Comparison of ENCODE assay signal across 24 cellular contexts in the genomic region with DNA sequence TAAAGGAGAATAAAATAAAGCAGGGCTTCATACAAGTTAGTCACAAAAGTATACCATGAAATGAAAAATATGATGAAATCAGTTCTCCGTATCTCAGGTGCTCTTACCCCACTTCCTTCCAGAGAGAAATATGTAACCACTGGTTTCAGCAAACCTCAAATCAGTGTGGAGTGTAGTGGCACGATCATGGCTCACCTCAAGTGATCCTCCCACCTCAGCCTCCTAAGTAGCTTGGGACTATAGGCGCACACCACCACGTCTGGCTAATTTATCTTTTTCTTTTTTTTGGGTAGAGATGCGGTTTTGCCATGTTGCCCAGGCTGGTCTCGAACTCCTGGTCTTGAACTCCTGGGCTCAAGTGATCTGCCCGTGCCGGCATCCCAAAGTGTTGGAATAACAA. TPM values are rescaled to one million over a fixed set of nuclear protein-coding genes. Genes with fewer than 3 reads are reported as not detected.
DNase-seq lines count a peak whose midpoint lies in the region; ATAC-seq and TF ChIP-seq lines count a peak whose summit lies in the region.
"Had no signal": no experiment of that assay in that cellular context is flagged by ENCODE, and none has a peak within 500 bp of the region (broad histone marks: within the 10 kb centered on the region; RNA-seq: fewer than 3 reads in every experiment).

No MANE protein-coding gene starts in this region.

- H3K27ac Mint-ChIP-seq in activated T-cell treated with anti-CD3 and anti-CD28 coated beads, Interleukin-2, amount 50 U/mL, for 24 hours: peak overlapping the region; percentile 76
- H3K27ac Mint-ChIP-seq in activated CD4-positive, alpha-beta memory T cell treated with anti-CD3 and anti-CD28 coated beads, Interleukin-2, amount 10 ng/mL, durations not matched to agents 7 days and 5 days: no peak overlapping the region
- peak overlapping the region in 6 of 9 donors; percentile 10 to 69 (median 33) for H3K27ac Mint-ChIP-seq in naive thymus-derived CD4-positive, alpha-beta T cell
- H3K27ac Mint-ChIP-seq: endodermal cell had no signal

- no peak for TF ChIP-seq CTCF in GM10248 (IDR thresholded peaks at IDR 0.05; ENCODE audit: control extremely low read depth, extremely low read depth, low read depth, missing control alignments)

- no peaks in the 10 kb centered on the region for H3K27me3 Mint-ChIP-seq in activated T-cell treated with anti-CD3 and anti-CD28 coated beads, Interleukin-2, amount 50 U/mL, for 24 hours
- no peaks in the 10 kb centered on the region for H3K27me3 Mint-ChIP-seq in activated CD4-positive, alpha-beta memory T cell treated with anti-CD3 and anti-CD28 coated beads, Interleukin-2, amount 10 ng/mL, durations not matched to agents 7 days and 5 days
- no peaks in the 10 kb centered on the region for H3K27me3 Mint-ChIP-seq in naive thymus-derived CD4-positive, alpha-beta T cell
- H3K27me3 Mint-ChIP-seq: activated B cell treated with CpG ODN at 0.5 μM for 24 hours had no signal

- H3K36me3 Mint-ChIP-seq in activated T-cell treated with anti-CD3 and anti-CD28 coated beads, Interleukin-2, amount 50 U/mL, for 24 hours (ENCODE audit: low read depth): peaks cover 39% of the 10 kb centered on the region
- peaks cover 38% of the 10 kb centered on the region for H3K36me3 Mint-ChIP-seq in activated CD4-positive, alpha-beta memory T cell treated with anti-CD3 and anti-CD28 coated beads, Interleukin-2, amount 10 ng/mL, durations not matched to agents 7 days and 5 days (ENCODE audit: low read depth)
- H3K36me3 Mint-ChIP-seq in naive thymus-derived CD4-positive, alpha-beta T cell: peaks cover 0 to 31% (median 22%) of the 10 kb centered on the region in 5 donors

- H3K36me3 ChIP-seq in naive thymus-derived CD4-positive, alpha-beta T cell (ENCODE audit: control insufficient read depth in 2 of 3, insufficient read depth in 3 of 3, low read length in 3 of 3): no peaks in the 10 kb centered on the region
- H3K36me3 ChIP-seq: adrenal gland, colonic mucosa, ovary had no signal

- no peak overlapping the region for H3K27ac ChIP-seq in naive thymus-derived CD4-positive, alpha-beta T cell (ENCODE audit: low read depth, low read length)
- H3K27ac ChIP-seq: adrenal gland, C4-2B, colonic mucosa, ovary had no signal

- DNase-seq in activated T-cell treated with anti-CD3 and anti-CD28 coated beads, Interleukin-2, amount 50 U/mL, for 24 hours: no peak
- no peak for DNase-seq in activated T-cell treated with anti-CD3 and anti-CD28 coated beads for 4 hours
- DNase-seq in GF-D8 (lab: John Stamatoyannopoulos, UW): peak; percentile 3
- DNase-seq in activated CD4-positive, alpha-beta memory T cell treated with anti-CD3 and anti-CD28 coated beads, Interleukin-2, amount 10 ng/mL, durations not matched to agents 7 days and 5 days: peak; percentile 55
- no peak for DNase-seq in naive thymus-derived CD4-positive, alpha-beta T cell
- DNase-seq in GM10248 (ENCODE audit: extremely low spot score): no peak
- DNase-seq: ACHN, activated B cell treated with CpG ODN at 0.5 μM for 24 hours, adrenal gland, colonic mucosa, DMS 273 treated with DMSO at 0.1 percent for 48 hours, endodermal cell, H7, mammary epithelial cell, NCI-H1105, NCI-H2081, ovary, right cardiac atrium, RPMI8226, SK-N-SH, T1000 had no signal

- peak; percentile 45 for ATAC-seq in naive thymus-derived CD4-positive, alpha-beta T cell
- ATAC-seq in GM18858 (IDR thresholded peaks at IDR 0.05; ENCODE audit: unreplicated experiment) (no peak), GM21367 (IDR thresholded peaks at IDR 0.05; ENCODE audit: unreplicated experiment) (no peak)
- ATAC-seq: right cardiac atrium had no signal

- intact Hi-C loops in naive thymus-derived CD4-positive, alpha-beta T cell (cut with micrococcal nuclease): no loop called here

- CTCF ChIA-PET in activated CD4-positive, alpha-beta memory T cell treated with anti-CD3 and anti-CD28 coated beads, Interleukin-2, amount 10 ng/mL, durations not matched to agents 7 days and 5 days (lab: Charles Lee): no interaction called here
- CTCF ChIA-PET in naive thymus-derived CD4-positive, alpha-beta T cell (lab: Charles Lee): interaction anchor here (0.6 to 0.7 kb wide), 2 partner anchors 18 to 129 kb away, joined by 3 read pairs; no protein-coding TSS in a partner anchor
- CTCF ChIA-PET in GM10248 (lab: Yijun Ruan, JAX): interaction anchor here (1.3 to 2.4 kb wide), 3 partner anchors 18 to 89 kb away, joined by 3 to 8 read pairs (median 3); no protein-coding TSS in a partner anchor

- POLR2A ChIA-PET in activated CD4-positive, alpha-beta memory T cell treated with anti-CD3 and anti-CD28 coated beads, Interleukin-2, amount 10 ng/mL, durations not matched to agents 7 days and 5 days (lab: Charles Lee): interaction anchor here (0.8 to 3.6 kb wide), 3 partner anchors 9 to 24 kb away, joined by 3 to 25 read pairs (median 4); partner anchors contain the start of gene DENND4A
- POLR2A ChIA-PET in naive thymus-derived CD4-positive, alpha-beta T cell (lab: Charles Lee): no interaction called here
- POLR2A ChIA-PET in GM10248 (lab: Yijun Ruan, JAX): no interaction called here

- peaks cover 53% of the 10 kb centered on the region for H3K4me1 Mint-ChIP-seq in activated T-cell treated with anti-CD3 and anti-CD28 coated beads, Interleukin-2, amount 50 U/mL, for 24 hours (ENCODE audit: low read depth)
- H3K4me1 Mint-ChIP-seq in activated CD4-positive, alpha-beta memory T cell treated with anti-CD3 and anti-CD28 coated beads, Interleukin-2, amount 10 ng/mL, durations not matched to agents 7 days and 5 days: peaks cover 46% of the 10 kb centered on the region
- H3K4me1 Mint-ChIP-seq in naive thymus-derived CD4-positive, alpha-beta T cell: peaks cover 34 to 78% (median 58%) of the 10 kb centered on the region in 7 donors

- H3K4me3 ChIP-seq in naive thymus-derived CD4-positive, alpha-beta T cell (ENCODE audit: low read length): no peak overlapping the region
- H3K4me3 ChIP-seq: adrenal gland, colonic mucosa, ovary had no signal

- H3K4me1 ChIP-seq in naive thymus-derived CD4-positive, alpha-beta T cell (ENCODE audit: control insufficient read depth in 2 of 2, insufficient read depth in 2 of 2, low read length in 2 of 2): peaks cover 5 to 17% of the 10 kb centered on the region in 2 donors

- H3K27me3 ChIP-seq in naive thymus-derived CD4-positive, alpha-beta T cell (ENCODE audit: control insufficient read depth in 2 of 2, insufficient read depth in 2 of 2, low read length in 2 of 2): no peaks in the 10 kb centered on the region
- H3K27me3 ChIP-seq: adrenal gland, colonic mucosa, ovary had no signal

- H3K9me3 ChIP-seq in naive thymus-derived CD4-positive, alpha-beta T cell (ENCODE audit: control insufficient read depth in 2 of 3, low read length in 3 of 3): no peaks in the 10 kb centered on the region
- H3K9me3 ChIP-seq: adrenal gland, colonic mucosa, ovary, SK-N-SH had no signal

- H3K9me3 Mint-ChIP-seq in activated T-cell treated with anti-CD3 and anti-CD28 coated beads, Interleukin-2, amount 50 U/mL, for 24 hours: peaks cover 3% of the 10 kb centered on the region
- peaks cover 5% of the 10 kb centered on the region for H3K9me3 Mint-ChIP-seq in activated CD4-positive, alpha-beta memory T cell treated with anti-CD3 and anti-CD28 coated beads, Interleukin-2, amount 10 ng/mL, durations not matched to agents 7 days and 5 days
- peaks cover 0 to 5% (median 0%) of the 10 kb centered on the region in 11 donors for H3K9me3 Mint-ChIP-seq in naive thymus-derived CD4-positive, alpha-beta T cell
- H3K9me3 Mint-ChIP-seq: activated B cell treated with CpG ODN at 0.5 μM for 24 hours, endodermal cell had no signal

- H3K4me3 Mint-ChIP-seq in activated T-cell treated with anti-CD3 and anti-CD28 coated beads, Interleukin-2, amount 50 U/mL, for 24 hours: no peak overlapping the region
- H3K4me3 Mint-ChIP-seq in activated CD4-positive, alpha-beta memory T cell treated with anti-CD3 and anti-CD28 coated beads, Interleukin-2, amount 10 ng/mL, durations not matched to agents 7 days and 5 days: no peak overlapping the region
- H3K4me3 Mint-ChIP-seq in naive thymus-derived CD4-positive, alpha-beta T cell: peak overlapping the region in 6 of 10 donors; percentile 17 to 46 (median 30)
- H3K4me3 Mint-ChIP-seq: endodermal cell had no signal

RNA-seq across cellular contexts. Expression of gene DENND4A, which starts 24.2 kb away (rescaled TPM):
- 10 to 100 TPM; 40.4 to 41.1 TPM for total RNA-seq in activated CD4-positive, alpha-beta memory T cell treated with anti-CD3 and anti-CD28 coated beads, Interleukin-2, amount 10 ng/mL, durations not matched to agents 7 days and 5 days
- 10 to 100 TPM; 40.0 to 67.9 (median 64.6) TPM for total RNA-seq in naive thymus-derived CD4-positive, alpha-beta T cell
- 10 to 100 TPM; 14.1 to 14.9 TPM for polyA plus RNA-seq in naive thymus-derived CD4-positive, alpha-beta T cell

Comparison
In these comparisons a context has a peak if more than half of its experiments do, and no peak if none do; other contexts are left out.
1. DNase-seq: peak in GF-D8 (single experiment) and activated CD4-positive, alpha-beta memory T cell treated with anti-CD3 and anti-CD28 coated beads, Interleukin-2, amount 10 ng/mL, durations not matched to agents 7 days and 5 days (single experiment); none in activated T-cell treated with anti-CD3 and anti-CD28 coated beads, Interleukin-2, amount 50 U/mL, for 24 hours (single experiment), activated T-cell treated with anti-CD3 and anti-CD28 coated beads for 4 hours (single experiment), naive thymus-derived CD4-positive, alpha-beta T cell (0 of 9) and GM10248 (single experiment).
2. H3K4me3 Mint-ChIP-seq: peak in naive thymus-derived CD4-positive, alpha-beta T cell (6 of 10); none in activated T-cell treated with anti-CD3 and anti-CD28 coated beads, Interleukin-2, amount 50 U/mL, for 24 hours (single experiment) and activated CD4-positive, alpha-beta memory T cell treated with anti-CD3 and anti-CD28 coated beads, Interleukin-2, amount 10 ng/mL, durations not matched to agents 7 days and 5 days (single experiment).